9 cellular contexts compared by ENCODE assay signal in genomic region chrX:71536285-71536684, GRCh38. TPM values are rescaled to one million over a fixed set of nuclear protein-coding genes. Genes with fewer than 3 reads are reported as not detected.
DNase-seq lines count a peak whose midpoint lies in the region; TF ChIP-seq lines count a peak whose summit lies in the region.
"Had no signal": no experiment of that assay in that cellular context is flagged by ENCODE, and none has a peak within 500 bp of the region (broad histone marks: within the 10 kb centered on the region; RNA-seq: fewer than 3 reads in every experiment).

No MANE protein-coding gene starts in this region.

- TF ChIP-seq POLR2A in esophagus muscularis mucosa (IDR thresholded peaks at IDR 0.05; ENCODE audit: low read depth) = no peak

- H3K27ac ChIP-seq in SK-N-MC (no peak overlapping the region), esophagus muscularis mucosa (replicated peaks in 1 of 4) (peak overlapping the region in 1 of 4 donors; percentile 24)

- H3K4me1 ChIP-seq in esophagus muscularis mucosa = peaks cover 5 to 57% (median 43%) of the 10 kb centered on the region in 4 donors

- no peaks in the 10 kb centered on the region for H3K27me3 ChIP-seq in esophagus muscularis mucosa

- intact Hi-C loops in esophagus muscularis mucosa (cut with DNase I) = no loop called here

- TF ChIP-seq EP300 in esophagus muscularis mucosa (IDR thresholded peaks at IDR 0.05) = no peak

- WGBS in esophagus muscularis mucosa = 36% methylated on average over 5 of the region's 5 CpGs

- H3K36me3 ChIP-seq in SK-N-MC (ENCODE audit: insufficient read depth, low read length) (peaks cover 28% of the 10 kb centered on the region), esophagus muscularis mucosa (peaks cover 0 to 4% (median 0%) of the 10 kb centered on the region in 4 donors)

- H3K4me3 ChIP-seq in SK-N-MC (peak overlapping the region; percentile 91), esophagus muscularis mucosa (peak overlapping the region; percentile 66 to 75 (median 70))

- peak; percentile 28 for DNase-seq in NCI-H1092 treated with DMSO at 0.1 percent for 48 hours (lab: John Stamatoyannopoulos, UW)
- no peak for DNase-seq in NCI-H1092 (lab: John Stamatoyannopoulos, UW)
- DNase-seq in SK-N-MC (ENCODE audit: low read depth, low spot score) = no peak
- no peak for DNase-seq in esophagus muscularis mucosa (ENCODE audit: extremely low spot score)
- DNase-seq in stimulated activated CD4-positive, alpha-beta T cell treated with anti-CD3 and anti-CD28 coated beads, Interleukin-4, amount 100 ng/mL, for 4 hours = peak; percentile 17 to 51
- DNase-seq in GM19238 (ENCODE audit: insufficient read length, low spot score) = no peak
- no peak for DNase-seq in LoVo (ENCODE audit: low spot score)
- no peak for DNase-seq in foreskin melanocyte
- DNase-seq: ACHN had no signal

- no peak overlapping the region for H3K9ac ChIP-seq in SK-N-MC (ENCODE audit: insufficient read length)

- no peak for TF ChIP-seq CTCF in esophagus muscularis mucosa (IDR thresholded peaks at IDR 0.05)

- H3K9me3 ChIP-seq in SK-N-MC (ENCODE audit: low read depth, low read length) (no peaks in the 10 kb centered on the region), esophagus muscularis mucosa (peaks cover 0 to 3% (median 0%) of the 10 kb centered on the region in 4 donors)

RNA-seq across cellular contexts. Expression of gene OGT, which starts 3.4 kb away (rescaled TPM):
- total RNA-seq in esophagus muscularis mucosa = 10 to 100 TPM; 54.2 to 90.1 (median 68.1) TPM

RNA-seq across cellular contexts. Expression of gene GCNA, which starts 42.0 kb away (rescaled TPM):
- 1 to 10 TPM in 3 of 4 donors, under 1 TPM in 1; 0.65 to 2.9 (median 1.2) TPM for total RNA-seq in esophagus muscularis mucosa

Comparison
In these comparisons a context has a peak if more than half of its experiments do, and no peak if none do; other contexts are left out.
1. DNase-seq: peak in NCI-H1092 treated with DMSO at 0.1 percent for 48 hours (single experiment) and stimulated activated CD4-positive, alpha-beta T cell treated with anti-CD3 and anti-CD28 coated beads, Interleukin-4, amount 100 ng/mL, for 4 hours (2 of 2); none in NCI-H1092 (single experiment), SK-N-MC (single experiment), esophagus muscularis mucosa (single experiment), GM19238 (single experiment), LoVo (single experiment) and foreskin melanocyte (single experiment).